1 cellular context compared by ENCODE assay signal in the genomic region with DNA sequence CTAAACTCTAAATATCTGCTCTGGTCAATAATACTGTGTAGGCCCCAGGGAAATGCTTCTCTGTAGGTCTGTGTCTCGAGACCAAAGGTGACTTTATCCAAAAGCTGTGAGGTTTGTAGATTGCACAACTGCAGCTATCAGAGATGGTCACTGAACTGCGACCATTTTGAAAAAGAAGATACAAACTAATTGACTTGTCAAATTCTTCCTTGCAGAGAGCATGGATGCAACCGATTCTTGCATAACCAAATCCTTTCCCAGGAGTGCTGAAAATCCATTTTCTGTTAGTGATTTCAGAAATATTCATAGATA.
TF ChIP-seq lines count a peak whose summit lies in the region.

No MANE protein-coding gene starts in this region.

TF ChIP-seq in HepG2, 621 proteins besides CTCF, POLR2A, EP300 and RAD21 (continued from another document):
- TF ChIP-seq, protein P1, sequence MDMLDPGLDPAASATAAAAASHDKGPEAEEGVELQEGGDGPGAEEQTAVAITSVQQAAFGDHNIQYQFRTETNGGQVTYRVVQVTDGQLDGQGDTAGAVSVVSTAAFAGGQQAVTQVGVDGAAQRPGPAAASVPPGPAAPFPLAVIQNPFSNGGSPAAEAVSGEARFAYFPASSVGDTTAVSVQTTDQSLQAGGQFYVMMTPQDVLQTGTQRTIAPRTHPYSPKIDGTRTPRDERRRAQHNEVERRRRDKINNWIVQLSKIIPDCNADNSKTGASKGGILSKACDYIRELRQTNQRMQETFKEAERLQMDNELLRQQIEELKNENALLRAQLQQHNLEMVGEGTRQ (IDR thresholded peaks at IDR 0.05; ENCODE audit: low read depth, low read length) = no peak
- TF ChIP-seq, protein P1 (CRISPR knock-in tag; IDR thresholded peaks at IDR 0.05; ENCODE audit: borderline replicate concordance) = no peak
- TF ChIP-seq ZNF296 (CRISPR knock-in tag; conservative IDR thresholded peaks at IDR 0.05) (no peak), YY1 (IDR thresholded peaks at IDR 0.05; ENCODE audit: insufficient read depth, insufficient replicate concordance, low read depth, low read length) (peak; percentile 45), CEBPG (CRISPR knock-in tag; IDR thresholded peaks at IDR 0.05) (peak; percentile 82), HNF4A (CRISPR knock-in tag; IDR thresholded peaks at IDR 0.05) (peak; percentile 50; the same call in 1 of the 2 replicates), CEBPB (IDR thresholded peaks at IDR 0.05; ENCODE audit: borderline replicate concordance, low read depth, low read length) (peak; percentile 78), TARDBP (CRISPR knock-in tag; IDR thresholded peaks at IDR 0.05) (no peak), HOXA3 (CRISPR knock-in tag; IDR thresholded peaks at IDR 0.05) (peak; percentile 47; the same call in 1 of the 2 replicates), ZNF616 (CRISPR knock-in tag; IDR thresholded peaks at IDR 0.05; ENCODE audit: low read depth) (no peak), NR2F6 (IDR thresholded peaks at IDR 0.05) (no peak), NR2F6 (CRISPR knock-in tag; IDR thresholded peaks at IDR 0.05) (no peak)
- TF ChIP-seq, protein P2, sequence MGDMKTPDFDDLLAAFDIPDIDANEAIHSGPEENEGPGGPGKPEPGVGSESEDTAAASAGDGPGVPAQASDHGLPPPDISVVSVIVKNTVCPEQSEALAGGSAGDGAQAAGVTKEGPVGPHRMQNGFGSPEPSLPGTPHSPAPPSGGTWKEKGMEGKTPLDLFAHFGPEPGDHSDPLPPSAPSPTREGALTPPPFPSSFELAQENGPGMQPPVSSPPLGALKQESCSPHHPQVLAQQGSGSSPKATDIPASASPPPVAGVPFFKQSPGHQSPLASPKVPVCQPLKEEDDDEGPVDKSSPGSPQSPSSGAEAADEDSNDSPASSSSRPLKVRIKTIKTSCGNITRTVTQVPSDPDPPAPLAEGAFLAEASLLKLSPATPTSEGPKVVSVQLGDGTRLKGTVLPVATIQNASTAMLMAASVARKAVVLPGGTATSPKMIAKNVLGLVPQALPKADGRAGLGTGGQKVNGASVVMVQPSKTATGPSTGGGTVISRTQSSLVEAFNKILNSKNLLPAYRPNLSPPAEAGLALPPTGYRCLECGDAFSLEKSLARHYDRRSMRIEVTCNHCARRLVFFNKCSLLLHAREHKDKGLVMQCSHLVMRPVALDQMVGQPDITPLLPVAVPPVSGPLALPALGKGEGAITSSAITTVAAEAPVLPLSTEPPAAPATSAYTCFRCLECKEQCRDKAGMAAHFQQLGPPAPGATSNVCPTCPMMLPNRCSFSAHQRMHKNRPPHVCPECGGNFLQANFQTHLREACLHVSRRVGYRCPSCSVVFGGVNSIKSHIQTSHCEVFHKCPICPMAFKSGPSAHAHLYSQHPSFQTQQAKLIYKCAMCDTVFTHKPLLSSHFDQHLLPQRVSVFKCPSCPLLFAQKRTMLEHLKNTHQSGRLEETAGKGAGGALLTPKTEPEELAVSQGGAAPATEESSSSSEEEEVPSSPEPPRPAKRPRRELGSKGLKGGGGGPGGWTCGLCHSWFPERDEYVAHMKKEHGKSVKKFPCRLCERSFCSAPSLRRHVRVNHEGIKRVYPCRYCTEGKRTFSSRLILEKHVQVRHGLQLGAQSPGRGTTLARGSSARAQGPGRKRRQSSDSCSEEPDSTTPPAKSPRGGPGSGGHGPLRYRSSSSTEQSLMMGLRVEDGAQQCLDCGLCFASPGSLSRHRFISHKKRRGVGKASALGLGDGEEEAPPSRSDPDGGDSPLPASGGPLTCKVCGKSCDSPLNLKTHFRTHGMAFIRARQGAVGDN (CRISPR knock-in tag; IDR thresholded peaks at IDR 0.05) = no peak
- TF ChIP-seq, protein P3, sequence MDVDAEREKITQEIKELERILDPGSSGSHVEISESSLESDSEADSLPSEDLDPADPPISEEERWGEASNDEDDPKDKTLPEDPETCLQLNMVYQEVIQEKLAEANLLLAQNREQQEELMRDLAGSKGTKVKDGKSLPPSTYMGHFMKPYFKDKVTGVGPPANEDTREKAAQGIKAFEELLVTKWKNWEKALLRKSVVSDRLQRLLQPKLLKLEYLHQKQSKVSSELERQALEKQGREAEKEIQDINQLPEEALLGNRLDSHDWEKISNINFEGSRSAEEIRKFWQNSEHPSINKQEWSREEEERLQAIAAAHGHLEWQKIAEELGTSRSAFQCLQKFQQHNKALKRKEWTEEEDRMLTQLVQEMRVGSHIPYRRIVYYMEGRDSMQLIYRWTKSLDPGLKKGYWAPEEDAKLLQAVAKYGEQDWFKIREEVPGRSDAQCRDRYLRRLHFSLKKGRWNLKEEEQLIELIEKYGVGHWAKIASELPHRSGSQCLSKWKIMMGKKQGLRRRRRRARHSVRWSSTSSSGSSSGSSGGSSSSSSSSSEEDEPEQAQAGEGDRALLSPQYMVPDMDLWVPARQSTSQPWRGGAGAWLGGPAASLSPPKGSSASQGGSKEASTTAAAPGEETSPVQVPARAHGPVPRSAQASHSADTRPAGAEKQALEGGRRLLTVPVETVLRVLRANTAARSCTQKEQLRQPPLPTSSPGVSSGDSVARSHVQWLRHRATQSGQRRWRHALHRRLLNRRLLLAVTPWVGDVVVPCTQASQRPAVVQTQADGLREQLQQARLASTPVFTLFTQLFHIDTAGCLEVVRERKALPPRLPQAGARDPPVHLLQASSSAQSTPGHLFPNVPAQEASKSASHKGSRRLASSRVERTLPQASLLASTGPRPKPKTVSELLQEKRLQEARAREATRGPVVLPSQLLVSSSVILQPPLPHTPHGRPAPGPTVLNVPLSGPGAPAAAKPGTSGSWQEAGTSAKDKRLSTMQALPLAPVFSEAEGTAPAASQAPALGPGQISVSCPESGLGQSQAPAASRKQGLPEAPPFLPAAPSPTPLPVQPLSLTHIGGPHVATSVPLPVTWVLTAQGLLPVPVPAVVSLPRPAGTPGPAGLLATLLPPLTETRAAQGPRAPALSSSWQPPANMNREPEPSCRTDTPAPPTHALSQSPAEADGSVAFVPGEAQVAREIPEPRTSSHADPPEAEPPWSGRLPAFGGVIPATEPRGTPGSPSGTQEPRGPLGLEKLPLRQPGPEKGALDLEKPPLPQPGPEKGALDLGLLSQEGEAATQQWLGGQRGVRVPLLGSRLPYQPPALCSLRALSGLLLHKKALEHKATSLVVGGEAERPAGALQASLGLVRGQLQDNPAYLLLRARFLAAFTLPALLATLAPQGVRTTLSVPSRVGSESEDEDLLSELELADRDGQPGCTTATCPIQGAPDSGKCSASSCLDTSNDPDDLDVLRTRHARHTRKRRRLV (CRISPR knock-in tag; IDR thresholded peaks at IDR 0.05) = no peak
- TF ChIP-seq, protein P4, sequence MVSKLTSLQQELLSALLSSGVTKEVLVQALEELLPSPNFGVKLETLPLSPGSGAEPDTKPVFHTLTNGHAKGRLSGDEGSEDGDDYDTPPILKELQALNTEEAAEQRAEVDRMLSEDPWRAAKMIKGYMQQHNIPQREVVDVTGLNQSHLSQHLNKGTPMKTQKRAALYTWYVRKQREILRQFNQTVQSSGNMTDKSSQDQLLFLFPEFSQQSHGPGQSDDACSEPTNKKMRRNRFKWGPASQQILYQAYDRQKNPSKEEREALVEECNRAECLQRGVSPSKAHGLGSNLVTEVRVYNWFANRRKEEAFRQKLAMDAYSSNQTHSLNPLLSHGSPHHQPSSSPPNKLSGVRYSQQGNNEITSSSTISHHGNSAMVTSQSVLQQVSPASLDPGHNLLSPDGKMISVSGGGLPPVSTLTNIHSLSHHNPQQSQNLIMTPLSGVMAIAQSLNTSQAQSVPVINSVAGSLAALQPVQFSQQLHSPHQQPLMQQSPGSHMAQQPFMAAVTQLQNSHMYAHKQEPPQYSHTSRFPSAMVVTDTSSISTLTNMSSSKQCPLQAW (CRISPR knock-in tag; IDR thresholded peaks at IDR 0.05) = no peak
- TF ChIP-seq, protein P5, sequence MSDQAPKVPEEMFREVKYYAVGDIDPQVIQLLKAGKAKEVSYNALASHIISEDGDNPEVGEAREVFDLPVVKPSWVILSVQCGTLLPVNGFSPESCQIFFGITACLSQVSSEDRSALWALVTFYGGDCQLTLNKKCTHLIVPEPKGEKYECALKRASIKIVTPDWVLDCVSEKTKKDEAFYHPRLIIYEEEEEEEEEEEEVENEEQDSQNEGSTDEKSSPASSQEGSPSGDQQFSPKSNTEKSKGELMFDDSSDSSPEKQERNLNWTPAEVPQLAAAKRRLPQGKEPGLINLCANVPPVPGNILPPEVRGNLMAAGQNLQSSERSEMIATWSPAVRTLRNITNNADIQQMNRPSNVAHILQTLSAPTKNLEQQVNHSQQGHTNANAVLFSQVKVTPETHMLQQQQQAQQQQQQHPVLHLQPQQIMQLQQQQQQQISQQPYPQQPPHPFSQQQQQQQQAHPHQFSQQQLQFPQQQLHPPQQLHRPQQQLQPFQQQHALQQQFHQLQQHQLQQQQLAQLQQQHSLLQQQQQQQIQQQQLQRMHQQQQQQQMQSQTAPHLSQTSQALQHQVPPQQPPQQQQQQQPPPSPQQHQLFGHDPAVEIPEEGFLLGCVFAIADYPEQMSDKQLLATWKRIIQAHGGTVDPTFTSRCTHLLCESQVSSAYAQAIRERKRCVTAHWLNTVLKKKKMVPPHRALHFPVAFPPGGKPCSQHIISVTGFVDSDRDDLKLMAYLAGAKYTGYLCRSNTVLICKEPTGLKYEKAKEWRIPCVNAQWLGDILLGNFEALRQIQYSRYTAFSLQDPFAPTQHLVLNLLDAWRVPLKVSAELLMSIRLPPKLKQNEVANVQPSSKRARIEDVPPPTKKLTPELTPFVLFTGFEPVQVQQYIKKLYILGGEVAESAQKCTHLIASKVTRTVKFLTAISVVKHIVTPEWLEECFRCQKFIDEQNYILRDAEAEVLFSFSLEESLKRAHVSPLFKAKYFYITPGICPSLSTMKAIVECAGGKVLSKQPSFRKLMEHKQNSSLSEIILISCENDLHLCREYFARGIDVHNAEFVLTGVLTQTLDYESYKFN (CRISPR knock-in tag; conservative IDR thresholded peaks at IDR 0.05) = peak; percentile 19; the same call in 1 of the 2 replicates
- TF ChIP-seq, protein P6, sequence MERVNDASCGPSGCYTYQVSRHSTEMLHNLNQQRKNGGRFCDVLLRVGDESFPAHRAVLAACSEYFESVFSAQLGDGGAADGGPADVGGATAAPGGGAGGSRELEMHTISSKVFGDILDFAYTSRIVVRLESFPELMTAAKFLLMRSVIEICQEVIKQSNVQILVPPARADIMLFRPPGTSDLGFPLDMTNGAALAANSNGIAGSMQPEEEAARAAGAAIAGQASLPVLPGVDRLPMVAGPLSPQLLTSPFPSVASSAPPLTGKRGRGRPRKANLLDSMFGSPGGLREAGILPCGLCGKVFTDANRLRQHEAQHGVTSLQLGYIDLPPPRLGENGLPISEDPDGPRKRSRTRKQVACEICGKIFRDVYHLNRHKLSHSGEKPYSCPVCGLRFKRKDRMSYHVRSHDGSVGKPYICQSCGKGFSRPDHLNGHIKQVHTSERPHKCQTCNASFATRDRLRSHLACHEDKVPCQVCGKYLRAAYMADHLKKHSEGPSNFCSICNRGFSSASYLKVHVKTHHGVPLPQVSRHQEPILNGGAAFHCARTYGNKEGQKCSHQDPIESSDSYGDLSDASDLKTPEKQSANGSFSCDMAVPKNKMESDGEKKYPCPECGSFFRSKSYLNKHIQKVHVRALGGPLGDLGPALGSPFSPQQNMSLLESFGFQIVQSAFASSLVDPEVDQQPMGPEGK (CRISPR knock-in tag; IDR thresholded peaks at IDR 0.05) = no peak
- TF ChIP-seq, protein P7, sequence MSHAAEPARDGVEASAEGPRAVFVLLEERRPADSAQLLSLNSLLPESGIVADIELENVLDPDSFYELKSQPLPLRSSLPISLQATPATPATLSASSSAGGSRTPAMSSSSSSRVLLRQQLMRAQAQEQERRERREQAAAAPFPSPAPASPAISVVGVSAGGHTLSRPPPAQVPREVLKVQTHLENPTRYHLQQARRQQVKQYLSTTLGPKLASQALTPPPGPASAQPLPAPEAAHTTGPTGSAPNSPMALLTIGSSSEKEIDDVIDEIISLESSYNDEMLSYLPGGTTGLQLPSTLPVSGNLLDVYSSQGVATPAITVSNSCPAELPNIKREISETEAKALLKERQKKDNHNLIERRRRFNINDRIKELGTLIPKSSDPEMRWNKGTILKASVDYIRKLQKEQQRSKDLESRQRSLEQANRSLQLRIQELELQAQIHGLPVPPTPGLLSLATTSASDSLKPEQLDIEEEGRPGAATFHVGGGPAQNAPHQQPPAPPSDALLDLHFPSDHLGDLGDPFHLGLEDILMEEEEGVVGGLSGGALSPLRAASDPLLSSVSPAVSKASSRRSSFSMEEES (CRISPR knock-in tag; IDR thresholded peaks at IDR 0.05) = no peak
TF ChIP-seq in HepG2: peak in this region for 9.
